ENCODE assay signal across 19 cellular contexts in genomic region chr12:132520421-132521199, GRCh38.
"Had no signal": no experiment of that assay in that cellular context is flagged by ENCODE, and none has a peak within 500 bp of the region (broad histone marks: within the 10 kb centered on the region; RNA-seq: fewer than 3 reads in every experiment).

No MANE protein-coding gene starts in this region.

- H3K27me3 ChIP-seq: breast epithelium, stomach, testis had no signal

- H3K27me3 Mint-ChIP-seq: activated naive CD8-positive, alpha-beta T cell treated with anti-CD3 and anti-CD28 coated beads, Interleukin-2, amount 50 U/mL, for 24 hours; effector memory CD8-positive, alpha-beta T cell; naive thymus-derived CD4-positive, alpha-beta T cell; T-cell had no signal

- ATAC-seq: activated CD4-positive, CD25-positive, alpha-beta regulatory T cell treated with anti-CD3 and anti-CD28 coated beads, Interleukin-2, amount 50 U/mL, for 24 hours; activated naive CD8-positive, alpha-beta T cell treated with anti-CD3 and anti-CD28 coated beads, Interleukin-2, amount 50 U/mL, for 24 hours; effector memory CD8-positive, alpha-beta T cell; naive thymus-derived CD4-positive, alpha-beta T cell had no signal

- H3K27ac Mint-ChIP-seq: activated naive CD4-positive, alpha-beta T cell treated with anti-CD3 and anti-CD28 coated beads for 36 hours; activated naive CD8-positive, alpha-beta T cell treated with anti-CD3 and anti-CD28 coated beads, Interleukin-2, amount 50 U/mL, for 24 hours; activated T-helper 2 cell treated with anti-CD3 and anti-CD28 coated beads, Interferon-gamma antibody, Interleukin-2, Interleukin-4, amounts not matched to agents 10 μg/mL and 5 μg/mL and 100 μg/mL, durations not matched to agents 14 hours and 24 hours and 36 hours had no signal

- H3K36me3 ChIP-seq: breast epithelium had no signal

- H3K9me3 ChIP-seq: breast epithelium, stomach, testis had no signal

- H3K4me3 ChIP-seq: breast epithelium, lung, stomach, testis had no signal

- H2AFZ ChIP-seq: parathyroid adenoma had no signal

- DNase-seq: activated naive CD4-positive, alpha-beta T cell treated with anti-CD3 and anti-CD28 coated beads for 36 hours; activated naive CD8-positive, alpha-beta T cell treated with anti-CD3 and anti-CD28 coated beads, Interleukin-2, amount 50 U/mL, for 24 hours; activated T-cell treated with anti-CD3 and anti-CD28 coated beads, Interleukin-2, amount 50 U/mL, for 1 hour; aorta; cerebellar nuclear complex; dermis blood vessel endothelial cell; effector memory CD8-positive, alpha-beta T cell; foreskin melanocyte; naive thymus-derived CD4-positive, alpha-beta T cell; stimulated activated CD4-positive, alpha-beta T cell treated with anti-CD3 and anti-CD28 coated beads, Interleukin-4, amount 100 ng/mL, for 1 hour; stomach; T-cell; T1000; testis had no signal

- H3K4me3 Mint-ChIP-seq: activated naive CD4-positive, alpha-beta T cell treated with anti-CD3 and anti-CD28 coated beads for 36 hours; activated naive CD8-positive, alpha-beta T cell treated with anti-CD3 and anti-CD28 coated beads, Interleukin-2, amount 50 U/mL, for 24 hours; effector memory CD8-positive, alpha-beta T cell had no signal

- H3K4me1 ChIP-seq: parathyroid adenoma had no signal

- H3K27ac ChIP-seq: breast epithelium, parathyroid adenoma, stomach, testis had no signal

- H3K9ac ChIP-seq: parathyroid adenoma had no signal
